Comparison of ENCODE assay signal across 1 cellular context in the genomic region with DNA sequence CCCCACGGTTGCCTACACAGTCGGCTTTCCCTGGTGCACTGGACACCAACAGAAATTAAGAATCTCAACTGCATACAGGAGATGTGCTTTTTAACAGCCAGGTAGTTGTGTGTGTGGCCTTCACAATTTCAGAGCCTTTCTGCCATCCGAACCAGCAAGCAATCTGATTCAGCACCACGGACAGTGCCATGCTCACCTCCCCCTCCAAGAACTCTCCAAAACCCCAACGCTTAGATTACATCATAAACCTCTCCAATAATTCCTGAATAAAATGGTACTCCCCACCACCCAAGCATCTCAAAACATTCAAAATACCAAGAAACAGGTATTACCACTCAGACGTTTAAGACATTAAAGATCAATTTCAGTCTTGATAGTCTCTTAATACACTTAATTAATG.
TF ChIP-seq lines count a peak whose summit lies in the region.

No MANE protein-coding gene starts in this region.

TF ChIP-seq in K562, 482 proteins besides CTCF, POLR2A, EP300 and RAD21 (continued from another document and continues in another):
- TF ChIP-seq, protein P1, sequence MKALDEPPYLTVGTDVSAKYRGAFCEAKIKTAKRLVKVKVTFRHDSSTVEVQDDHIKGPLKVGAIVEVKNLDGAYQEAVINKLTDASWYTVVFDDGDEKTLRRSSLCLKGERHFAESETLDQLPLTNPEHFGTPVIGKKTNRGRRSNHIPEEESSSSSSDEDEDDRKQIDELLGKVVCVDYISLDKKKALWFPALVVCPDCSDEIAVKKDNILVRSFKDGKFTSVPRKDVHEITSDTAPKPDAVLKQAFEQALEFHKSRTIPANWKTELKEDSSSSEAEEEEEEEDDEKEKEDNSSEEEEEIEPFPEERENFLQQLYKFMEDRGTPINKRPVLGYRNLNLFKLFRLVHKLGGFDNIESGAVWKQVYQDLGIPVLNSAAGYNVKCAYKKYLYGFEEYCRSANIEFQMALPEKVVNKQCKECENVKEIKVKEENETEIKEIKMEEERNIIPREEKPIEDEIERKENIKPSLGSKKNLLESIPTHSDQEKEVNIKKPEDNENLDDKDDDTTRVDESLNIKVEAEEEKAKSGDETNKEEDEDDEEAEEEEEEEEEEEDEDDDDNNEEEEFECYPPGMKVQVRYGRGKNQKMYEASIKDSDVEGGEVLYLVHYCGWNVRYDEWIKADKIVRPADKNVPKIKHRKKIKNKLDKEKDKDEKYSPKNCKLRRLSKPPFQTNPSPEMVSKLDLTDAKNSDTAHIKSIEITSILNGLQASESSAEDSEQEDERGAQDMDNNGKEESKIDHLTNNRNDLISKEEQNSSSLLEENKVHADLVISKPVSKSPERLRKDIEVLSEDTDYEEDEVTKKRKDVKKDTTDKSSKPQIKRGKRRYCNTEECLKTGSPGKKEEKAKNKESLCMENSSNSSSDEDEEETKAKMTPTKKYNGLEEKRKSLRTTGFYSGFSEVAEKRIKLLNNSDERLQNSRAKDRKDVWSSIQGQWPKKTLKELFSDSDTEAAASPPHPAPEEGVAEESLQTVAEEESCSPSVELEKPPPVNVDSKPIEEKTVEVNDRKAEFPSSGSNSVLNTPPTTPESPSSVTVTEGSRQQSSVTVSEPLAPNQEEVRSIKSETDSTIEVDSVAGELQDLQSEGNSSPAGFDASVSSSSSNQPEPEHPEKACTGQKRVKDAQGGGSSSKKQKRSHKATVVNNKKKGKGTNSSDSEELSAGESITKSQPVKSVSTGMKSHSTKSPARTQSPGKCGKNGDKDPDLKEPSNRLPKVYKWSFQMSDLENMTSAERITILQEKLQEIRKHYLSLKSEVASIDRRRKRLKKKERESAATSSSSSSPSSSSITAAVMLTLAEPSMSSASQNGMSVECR (CRISPR knock-in tag; IDR thresholded peaks at IDR 0.05): no peak
- TF ChIP-seq SIN3A (IDR thresholded peaks at IDR 0.05; ENCODE audit: borderline replicate concordance in 2 of 2, control insufficient read depth in 1 of 2, low read depth in 2 of 2, low read length in 2 of 2): no peak
- TF ChIP-seq YY1 (IDR thresholded peaks at IDR 0.05; ENCODE audit: borderline replicate concordance in 1 of 3, control insufficient read depth in 1 of 3, extremely low read depth in 1 of 3, insufficient read depth in 3 of 3, insufficient read length in 1 of 3, insufficient replicate concordance in 2 of 3, low read depth in 1 of 3, low read length in 2 of 3): no peak
- TF ChIP-seq NFIX (CRISPR knock-in tag; IDR thresholded peaks at IDR 0.05; ENCODE audit: low read depth): no peak
- no peak for TF ChIP-seq C11orf30 (IDR thresholded peaks at IDR 0.05; ENCODE audit: low read depth)
- no peak for TF ChIP-seq ZNF830 (CRISPR knock-in tag; IDR thresholded peaks at IDR 0.05)
- TF ChIP-seq, protein P2, sequence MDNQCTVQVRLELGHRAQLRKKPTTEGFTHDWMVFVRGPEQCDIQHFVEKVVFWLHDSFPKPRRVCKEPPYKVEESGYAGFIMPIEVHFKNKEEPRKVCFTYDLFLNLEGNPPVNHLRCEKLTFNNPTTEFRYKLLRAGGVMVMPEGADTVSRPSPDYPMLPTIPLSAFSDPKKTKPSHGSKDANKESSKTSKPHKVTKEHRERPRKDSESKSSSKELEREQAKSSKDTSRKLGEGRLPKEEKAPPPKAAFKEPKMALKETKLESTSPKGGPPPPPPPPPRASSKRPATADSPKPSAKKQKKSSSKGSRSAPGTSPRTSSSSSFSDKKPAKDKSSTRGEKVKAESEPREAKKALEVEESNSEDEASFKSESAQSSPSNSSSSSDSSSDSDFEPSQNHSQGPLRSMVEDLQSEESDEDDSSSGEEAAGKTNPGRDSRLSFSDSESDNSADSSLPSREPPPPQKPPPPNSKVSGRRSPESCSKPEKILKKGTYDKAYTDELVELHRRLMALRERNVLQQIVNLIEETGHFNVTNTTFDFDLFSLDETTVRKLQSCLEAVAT (IDR thresholded peaks at IDR 0.05): no peak
- TF ChIP-seq EZH2 (IDR thresholded peaks at IDR 0.05; ENCODE audit: borderline replicate concordance, low read depth, low read length): no peak
- no peak for TF ChIP-seq ILF3 (IDR thresholded peaks at IDR 0.05; ENCODE audit: borderline replicate concordance)
- TF ChIP-seq PHF20 (IDR thresholded peaks at IDR 0.05; ENCODE audit: partially characterized antibody): no peak
- TF ChIP-seq, protein P3, sequence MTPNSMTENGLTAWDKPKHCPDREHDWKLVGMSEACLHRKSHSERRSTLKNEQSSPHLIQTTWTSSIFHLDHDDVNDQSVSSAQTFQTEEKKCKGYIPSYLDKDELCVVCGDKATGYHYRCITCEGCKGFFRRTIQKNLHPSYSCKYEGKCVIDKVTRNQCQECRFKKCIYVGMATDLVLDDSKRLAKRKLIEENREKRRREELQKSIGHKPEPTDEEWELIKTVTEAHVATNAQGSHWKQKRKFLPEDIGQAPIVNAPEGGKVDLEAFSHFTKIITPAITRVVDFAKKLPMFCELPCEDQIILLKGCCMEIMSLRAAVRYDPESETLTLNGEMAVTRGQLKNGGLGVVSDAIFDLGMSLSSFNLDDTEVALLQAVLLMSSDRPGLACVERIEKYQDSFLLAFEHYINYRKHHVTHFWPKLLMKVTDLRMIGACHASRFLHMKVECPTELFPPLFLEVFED (CRISPR knock-in tag; conservative IDR thresholded peaks at IDR 0.05): no peak
- no peak for TF ChIP-seq MCM3 (IDR thresholded peaks at IDR 0.05)
- TF ChIP-seq MAFG (tag; conservative IDR thresholded peaks at IDR 0.05): no peak
- 0 out of 2 replicates have a peak, but pooled peaks have one; percentile 10 for TF ChIP-seq EGR1 (conservative IDR thresholded peaks at IDR 0.05)
- TF ChIP-seq TRIM28 (IDR thresholded peaks at IDR 0.05): no peak
- no peak for TF ChIP-seq ZNF316 (IDR thresholded peaks at IDR 0.05)
- no peak for TF ChIP-seq ZNF699 (CRISPR knock-in tag; IDR thresholded peaks at IDR 0.05; ENCODE audit: insufficient replicate concordance)
- no peak for TF ChIP-seq GATAD2A (IDR thresholded peaks at IDR 0.05)
- TF ChIP-seq MIER1 (IDR thresholded peaks at IDR 0.05; ENCODE audit: low read depth): peak; percentile 95
- no peak for TF ChIP-seq ZNF239 (CRISPR knock-in tag; IDR thresholded peaks at IDR 0.05)
- TF ChIP-seq, protein P4, sequence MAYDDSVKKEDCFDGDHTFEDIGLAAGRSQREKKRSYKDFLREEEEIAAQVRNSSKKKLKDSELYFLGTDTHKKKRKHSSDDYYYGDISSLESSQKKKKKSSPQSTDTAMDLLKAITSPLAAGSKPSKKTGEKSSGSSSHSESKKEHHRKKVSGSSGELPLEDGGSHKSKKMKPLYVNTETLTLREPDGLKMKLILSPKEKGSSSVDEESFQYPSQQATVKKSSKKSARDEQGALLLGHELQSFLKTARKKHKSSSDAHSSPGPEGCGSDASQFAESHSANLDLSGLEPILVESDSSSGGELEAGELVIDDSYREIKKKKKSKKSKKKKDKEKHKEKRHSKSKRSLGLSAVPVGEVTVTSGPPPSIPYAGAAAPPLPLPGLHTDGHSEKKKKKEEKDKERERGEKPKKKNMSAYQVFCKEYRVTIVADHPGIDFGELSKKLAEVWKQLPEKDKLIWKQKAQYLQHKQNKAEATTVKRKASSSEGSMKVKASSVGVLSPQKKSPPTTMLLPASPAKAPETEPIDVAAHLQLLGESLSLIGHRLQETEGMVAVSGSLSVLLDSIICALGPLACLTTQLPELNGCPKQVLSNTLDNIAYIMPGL (CRISPR knock-in tag; IDR thresholded peaks at IDR 0.05): no peak
- no peak for TF ChIP-seq ZNF436 (CRISPR knock-in tag; IDR thresholded peaks at IDR 0.05)
- TF ChIP-seq NFIC (IDR thresholded peaks at IDR 0.05): no peak
- TF ChIP-seq TEAD4 (IDR thresholded peaks at IDR 0.05; ENCODE audit: low read length): no peak
- no peak for TF ChIP-seq TEAD4 (CRISPR knock-in tag; IDR thresholded peaks at IDR 0.05; ENCODE audit: borderline replicate concordance)
- TF ChIP-seq ZNF551 (CRISPR knock-in tag; IDR thresholded peaks at IDR 0.05): no peak
- TF ChIP-seq, protein P5, sequence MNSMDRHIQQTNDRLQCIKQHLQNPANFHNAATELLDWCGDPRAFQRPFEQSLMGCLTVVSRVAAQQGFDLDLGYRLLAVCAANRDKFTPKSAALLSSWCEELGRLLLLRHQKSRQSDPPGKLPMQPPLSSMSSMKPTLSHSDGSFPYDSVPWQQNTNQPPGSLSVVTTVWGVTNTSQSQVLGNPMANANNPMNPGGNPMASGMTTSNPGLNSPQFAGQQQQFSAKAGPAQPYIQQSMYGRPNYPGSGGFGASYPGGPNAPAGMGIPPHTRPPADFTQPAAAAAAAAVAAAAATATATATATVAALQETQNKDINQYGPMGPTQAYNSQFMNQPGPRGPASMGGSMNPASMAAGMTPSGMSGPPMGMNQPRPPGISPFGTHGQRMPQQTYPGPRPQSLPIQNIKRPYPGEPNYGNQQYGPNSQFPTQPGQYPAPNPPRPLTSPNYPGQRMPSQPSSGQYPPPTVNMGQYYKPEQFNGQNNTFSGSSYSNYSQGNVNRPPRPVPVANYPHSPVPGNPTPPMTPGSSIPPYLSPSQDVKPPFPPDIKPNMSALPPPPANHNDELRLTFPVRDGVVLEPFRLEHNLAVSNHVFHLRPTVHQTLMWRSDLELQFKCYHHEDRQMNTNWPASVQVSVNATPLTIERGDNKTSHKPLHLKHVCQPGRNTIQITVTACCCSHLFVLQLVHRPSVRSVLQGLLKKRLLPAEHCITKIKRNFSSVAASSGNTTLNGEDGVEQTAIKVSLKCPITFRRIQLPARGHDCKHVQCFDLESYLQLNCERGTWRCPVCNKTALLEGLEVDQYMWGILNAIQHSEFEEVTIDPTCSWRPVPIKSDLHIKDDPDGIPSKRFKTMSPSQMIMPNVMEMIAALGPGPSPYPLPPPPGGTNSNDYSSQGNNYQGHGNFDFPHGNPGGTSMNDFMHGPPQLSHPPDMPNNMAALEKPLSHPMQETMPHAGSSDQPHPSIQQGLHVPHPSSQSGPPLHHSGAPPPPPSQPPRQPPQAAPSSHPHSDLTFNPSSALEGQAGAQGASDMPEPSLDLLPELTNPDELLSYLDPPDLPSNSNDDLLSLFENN (IDR thresholded peaks at IDR 0.05; ENCODE audit: low read depth in 2 of 2, low read length in 2 of 2): no peak
- 0 out of 2 replicates have a peak, but pooled peaks have one; percentile 38 for TF ChIP-seq ZNF766 (CRISPR knock-in tag; conservative IDR thresholded peaks at IDR 0.05)
- 0 out of 2 replicates have a peak, but pooled peaks have one; percentile 72 for TF ChIP-seq PRMT5 (CRISPR knock-in tag; IDR thresholded peaks at IDR 0.05)
- TF ChIP-seq SIRT6 (IDR thresholded peaks at IDR 0.05; ENCODE audit: low read depth, low read length): no peak
- TF ChIP-seq MED1 (CRISPR knock-in tag; IDR thresholded peaks at IDR 0.05; ENCODE audit: borderline replicate concordance): no peak
- no peak for TF ChIP-seq RB1 (IDR thresholded peaks at IDR 0.05; ENCODE audit: low read depth)
- TF ChIP-seq, protein P6, sequence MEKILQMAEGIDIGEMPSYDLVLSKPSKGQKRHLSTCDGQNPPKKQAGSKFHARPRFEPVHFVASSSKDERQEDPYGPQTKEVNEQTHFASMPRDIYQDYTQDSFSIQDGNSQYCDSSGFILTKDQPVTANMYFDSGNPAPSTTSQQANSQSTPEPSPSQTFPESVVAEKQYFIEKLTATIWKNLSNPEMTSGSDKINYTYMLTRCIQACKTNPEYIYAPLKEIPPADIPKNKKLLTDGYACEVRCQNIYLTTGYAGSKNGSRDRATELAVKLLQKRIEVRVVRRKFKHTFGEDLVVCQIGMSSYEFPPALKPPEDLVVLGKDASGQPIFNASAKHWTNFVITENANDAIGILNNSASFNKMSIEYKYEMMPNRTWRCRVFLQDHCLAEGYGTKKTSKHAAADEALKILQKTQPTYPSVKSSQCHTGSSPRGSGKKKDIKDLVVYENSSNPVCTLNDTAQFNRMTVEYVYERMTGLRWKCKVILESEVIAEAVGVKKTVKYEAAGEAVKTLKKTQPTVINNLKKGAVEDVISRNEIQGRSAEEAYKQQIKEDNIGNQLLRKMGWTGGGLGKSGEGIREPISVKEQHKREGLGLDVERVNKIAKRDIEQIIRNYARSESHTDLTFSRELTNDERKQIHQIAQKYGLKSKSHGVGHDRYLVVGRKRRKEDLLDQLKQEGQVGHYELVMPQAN (IDR thresholded peaks at IDR 0.05; ENCODE audit: borderline replicate concordance): no peak
- no peak for TF ChIP-seq RBM22 (IDR thresholded peaks at IDR 0.05; ENCODE audit: low read depth, low read length, poor library complexity, severe bottlenecking)
- no peak for TF ChIP-seq ZNF444 (CRISPR knock-in tag; IDR thresholded peaks at IDR 0.05)
- no peak for TF ChIP-seq FOXM1 (IDR thresholded peaks at IDR 0.05; ENCODE audit: low read depth)
- TF ChIP-seq FOXM1 (CRISPR knock-in tag; IDR thresholded peaks at IDR 0.05; ENCODE audit: low read depth): no peak
- no peak for TF ChIP-seq STAT5B (CRISPR knock-in tag; IDR thresholded peaks at IDR 0.05)
- no peak for TF ChIP-seq NR4A1 (CRISPR knock-in tag; IDR thresholded peaks at IDR 0.05)
- no peak for TF ChIP-seq NR4A1 (tag; IDR thresholded peaks at IDR 0.05)
- TF ChIP-seq MEF2A (IDR thresholded peaks at IDR 0.05; ENCODE audit: control insufficient read depth, low read depth, low read length): no peak
- TF ChIP-seq, protein P7, sequence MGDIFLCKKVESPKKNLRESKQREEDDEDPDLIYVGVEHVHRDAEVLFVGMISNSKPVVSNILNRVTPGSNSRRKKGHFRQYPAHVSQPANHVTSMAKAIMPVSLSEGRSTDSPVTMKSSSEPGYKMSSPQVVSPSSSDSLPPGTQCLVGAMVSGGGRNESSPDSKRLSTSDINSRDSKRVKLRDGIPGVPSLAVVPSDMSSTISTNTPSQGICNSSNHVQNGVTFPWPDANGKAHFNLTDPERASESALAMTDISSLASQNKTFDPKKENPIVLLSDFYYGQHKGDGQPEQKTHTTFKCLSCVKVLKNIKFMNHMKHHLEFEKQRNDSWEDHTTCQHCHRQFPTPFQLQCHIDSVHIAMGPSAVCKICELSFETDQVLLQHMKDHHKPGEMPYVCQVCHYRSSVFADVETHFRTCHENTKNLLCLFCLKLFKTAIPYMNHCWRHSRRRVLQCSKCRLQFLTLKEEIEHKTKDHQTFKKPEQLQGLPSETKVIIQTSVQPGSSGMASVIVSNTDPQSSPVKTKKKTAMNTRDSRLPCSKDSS (IDR thresholded peaks at IDR 0.05; ENCODE audit: low read depth, partially characterized antibody): no peak
- no peak for TF ChIP-seq ZSCAN29 (IDR thresholded peaks at IDR 0.05)
- no peak for TF ChIP-seq PTBP1 (IDR thresholded peaks at IDR 0.05; ENCODE audit: low read depth, low read length)
- TF ChIP-seq, protein P8, sequence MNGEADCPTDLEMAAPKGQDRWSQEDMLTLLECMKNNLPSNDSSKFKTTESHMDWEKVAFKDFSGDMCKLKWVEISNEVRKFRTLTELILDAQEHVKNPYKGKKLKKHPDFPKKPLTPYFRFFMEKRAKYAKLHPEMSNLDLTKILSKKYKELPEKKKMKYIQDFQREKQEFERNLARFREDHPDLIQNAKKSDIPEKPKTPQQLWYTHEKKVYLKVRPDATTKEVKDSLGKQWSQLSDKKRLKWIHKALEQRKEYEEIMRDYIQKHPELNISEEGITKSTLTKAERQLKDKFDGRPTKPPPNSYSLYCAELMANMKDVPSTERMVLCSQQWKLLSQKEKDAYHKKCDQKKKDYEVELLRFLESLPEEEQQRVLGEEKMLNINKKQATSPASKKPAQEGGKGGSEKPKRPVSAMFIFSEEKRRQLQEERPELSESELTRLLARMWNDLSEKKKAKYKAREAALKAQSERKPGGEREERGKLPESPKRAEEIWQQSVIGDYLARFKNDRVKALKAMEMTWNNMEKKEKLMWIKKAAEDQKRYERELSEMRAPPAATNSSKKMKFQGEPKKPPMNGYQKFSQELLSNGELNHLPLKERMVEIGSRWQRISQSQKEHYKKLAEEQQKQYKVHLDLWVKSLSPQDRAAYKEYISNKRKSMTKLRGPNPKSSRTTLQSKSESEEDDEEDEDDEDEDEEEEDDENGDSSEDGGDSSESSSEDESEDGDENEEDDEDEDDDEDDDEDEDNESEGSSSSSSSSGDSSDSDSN (IDR thresholded peaks at IDR 0.05; ENCODE audit: borderline replicate concordance in 1 of 2, low read depth in 2 of 2, low read length in 2 of 2): no peak
- TF ChIP-seq GABPB2 (CRISPR knock-in tag; conservative IDR thresholded peaks at IDR 0.05): no peak
